ENCODE assay signal across 1 cellular context in the genomic region with DNA sequence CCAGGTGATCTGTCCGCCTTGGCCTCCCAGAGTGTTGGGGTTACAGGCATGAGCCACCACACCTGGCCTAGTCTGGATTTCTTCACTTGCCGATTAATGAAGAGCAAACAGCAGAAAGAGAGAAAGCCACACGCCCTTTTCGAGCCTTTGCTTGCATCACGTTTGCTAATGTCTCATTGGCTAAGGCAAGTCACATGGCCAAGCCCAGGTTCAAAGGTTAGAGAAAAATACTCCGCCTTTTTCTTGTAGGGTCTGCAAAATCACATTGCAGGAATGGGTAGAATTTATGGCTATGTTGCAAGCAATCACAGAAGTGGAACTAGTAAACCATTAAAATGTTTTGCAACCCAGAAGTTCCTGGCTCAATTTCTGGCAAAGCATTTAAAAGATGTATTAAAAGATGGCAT.
TF ChIP-seq lines count a peak whose summit lies in the region.

No MANE protein-coding gene starts in this region.

TF ChIP-seq in GM23338, 12 proteins besides CTCF, POLR2A, EP300 and RAD21 (continued from another document):
- TF ChIP-seq, protein P1, sequence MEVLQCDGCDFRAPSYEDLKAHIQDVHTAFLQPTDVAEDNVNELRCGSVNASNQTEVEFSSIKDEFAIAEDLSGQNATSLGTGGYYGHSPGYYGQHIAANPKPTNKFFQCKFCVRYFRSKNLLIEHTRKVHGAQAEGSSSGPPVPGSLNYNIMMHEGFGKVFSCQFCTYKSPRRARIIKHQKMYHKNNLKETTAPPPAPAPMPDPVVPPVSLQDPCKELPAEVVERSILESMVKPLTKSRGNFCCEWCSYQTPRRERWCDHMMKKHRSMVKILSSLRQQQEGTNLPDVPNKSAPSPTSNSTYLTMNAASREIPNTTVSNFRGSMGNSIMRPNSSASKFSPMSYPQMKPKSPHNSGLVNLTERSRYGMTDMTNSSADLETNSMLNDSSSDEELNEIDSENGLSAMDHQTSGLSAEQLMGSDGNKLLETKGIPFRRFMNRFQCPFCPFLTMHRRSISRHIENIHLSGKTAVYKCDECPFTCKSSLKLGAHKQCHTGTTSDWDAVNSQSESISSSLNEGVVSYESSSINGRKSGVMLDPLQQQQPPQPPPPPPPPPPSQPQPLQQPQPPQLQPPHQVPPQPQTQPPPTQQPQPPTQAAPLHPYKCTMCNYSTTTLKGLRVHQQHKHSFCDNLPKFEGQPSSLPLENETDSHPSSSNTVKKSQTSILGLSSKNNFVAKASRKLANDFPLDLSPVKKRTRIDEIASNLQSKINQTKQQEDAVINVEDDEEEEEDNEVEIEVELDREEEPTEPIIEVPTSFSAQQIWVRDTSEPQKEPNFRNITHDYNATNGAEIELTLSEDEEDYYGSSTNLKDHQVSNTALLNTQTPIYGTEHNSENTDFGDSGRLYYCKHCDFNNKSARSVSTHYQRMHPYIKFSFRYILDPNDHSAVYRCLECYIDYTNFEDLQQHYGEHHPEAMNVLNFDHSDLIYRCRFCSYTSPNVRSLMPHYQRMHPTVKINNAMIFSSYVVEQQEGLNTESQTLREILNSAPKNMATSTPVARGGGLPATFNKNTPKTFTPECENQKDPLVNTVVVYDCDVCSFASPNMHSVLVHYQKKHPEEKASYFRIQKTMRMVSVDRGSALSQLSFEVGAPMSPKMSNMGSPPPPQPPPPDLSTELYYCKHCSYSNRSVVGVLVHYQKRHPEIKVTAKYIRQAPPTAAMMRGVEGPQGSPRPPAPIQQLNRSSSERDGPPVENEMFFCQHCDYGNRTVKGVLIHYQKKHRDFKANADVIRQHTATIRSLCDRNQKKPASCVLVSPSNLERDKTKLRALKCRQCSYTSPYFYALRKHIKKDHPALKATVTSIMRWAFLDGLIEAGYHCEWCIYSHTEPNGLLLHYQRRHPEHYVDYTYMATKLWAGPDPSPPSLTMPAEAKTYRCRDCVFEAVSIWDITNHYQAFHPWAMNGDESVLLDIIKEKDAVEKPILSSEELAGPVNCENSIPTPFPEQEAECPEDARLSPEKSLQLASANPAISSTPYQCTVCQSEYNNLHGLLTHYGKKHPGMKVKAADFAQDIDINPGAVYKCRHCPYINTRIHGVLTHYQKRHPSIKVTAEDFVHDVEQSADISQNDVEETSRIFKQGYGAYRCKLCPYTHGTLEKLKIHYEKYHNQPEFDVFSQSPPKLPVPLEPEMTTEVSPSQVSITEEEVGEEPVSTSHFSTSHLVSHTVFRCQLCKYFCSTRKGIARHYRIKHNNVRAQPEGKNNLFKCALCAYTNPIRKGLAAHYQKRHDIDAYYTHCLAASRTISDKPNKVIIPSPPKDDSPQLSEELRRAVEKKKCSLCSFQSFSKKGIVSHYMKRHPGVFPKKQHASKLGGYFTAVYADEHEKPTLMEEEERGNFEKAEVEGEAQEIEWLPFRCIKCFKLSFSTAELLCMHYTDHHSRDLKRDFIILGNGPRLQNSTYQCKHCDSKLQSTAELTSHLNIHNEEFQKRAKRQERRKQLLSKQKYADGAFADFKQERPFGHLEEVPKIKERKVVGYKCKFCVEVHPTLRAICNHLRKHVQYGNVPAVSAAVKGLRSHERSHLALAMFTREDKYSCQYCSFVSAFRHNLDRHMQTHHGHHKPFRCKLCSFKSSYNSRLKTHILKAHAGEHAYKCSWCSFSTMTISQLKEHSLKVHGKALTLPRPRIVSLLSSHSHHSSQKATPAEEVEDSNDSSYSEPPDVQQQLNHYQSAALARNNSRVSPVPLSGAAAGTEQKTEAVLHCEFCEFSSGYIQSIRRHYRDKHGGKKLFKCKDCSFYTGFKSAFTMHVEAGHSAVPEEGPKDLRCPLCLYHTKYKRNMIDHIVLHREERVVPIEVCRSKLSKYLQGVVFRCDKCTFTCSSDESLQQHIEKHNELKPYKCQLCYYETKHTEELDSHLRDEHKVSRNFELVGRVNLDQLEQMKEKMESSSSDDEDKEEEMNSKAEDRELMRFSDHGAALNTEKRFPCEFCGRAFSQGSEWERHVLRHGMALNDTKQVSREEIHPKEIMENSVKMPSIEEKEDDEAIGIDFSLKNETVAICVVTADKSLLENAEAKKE (CRISPR knock-in tag; IDR thresholded peaks at IDR 0.05), result no peak
- TF ChIP-seq, protein P2, sequence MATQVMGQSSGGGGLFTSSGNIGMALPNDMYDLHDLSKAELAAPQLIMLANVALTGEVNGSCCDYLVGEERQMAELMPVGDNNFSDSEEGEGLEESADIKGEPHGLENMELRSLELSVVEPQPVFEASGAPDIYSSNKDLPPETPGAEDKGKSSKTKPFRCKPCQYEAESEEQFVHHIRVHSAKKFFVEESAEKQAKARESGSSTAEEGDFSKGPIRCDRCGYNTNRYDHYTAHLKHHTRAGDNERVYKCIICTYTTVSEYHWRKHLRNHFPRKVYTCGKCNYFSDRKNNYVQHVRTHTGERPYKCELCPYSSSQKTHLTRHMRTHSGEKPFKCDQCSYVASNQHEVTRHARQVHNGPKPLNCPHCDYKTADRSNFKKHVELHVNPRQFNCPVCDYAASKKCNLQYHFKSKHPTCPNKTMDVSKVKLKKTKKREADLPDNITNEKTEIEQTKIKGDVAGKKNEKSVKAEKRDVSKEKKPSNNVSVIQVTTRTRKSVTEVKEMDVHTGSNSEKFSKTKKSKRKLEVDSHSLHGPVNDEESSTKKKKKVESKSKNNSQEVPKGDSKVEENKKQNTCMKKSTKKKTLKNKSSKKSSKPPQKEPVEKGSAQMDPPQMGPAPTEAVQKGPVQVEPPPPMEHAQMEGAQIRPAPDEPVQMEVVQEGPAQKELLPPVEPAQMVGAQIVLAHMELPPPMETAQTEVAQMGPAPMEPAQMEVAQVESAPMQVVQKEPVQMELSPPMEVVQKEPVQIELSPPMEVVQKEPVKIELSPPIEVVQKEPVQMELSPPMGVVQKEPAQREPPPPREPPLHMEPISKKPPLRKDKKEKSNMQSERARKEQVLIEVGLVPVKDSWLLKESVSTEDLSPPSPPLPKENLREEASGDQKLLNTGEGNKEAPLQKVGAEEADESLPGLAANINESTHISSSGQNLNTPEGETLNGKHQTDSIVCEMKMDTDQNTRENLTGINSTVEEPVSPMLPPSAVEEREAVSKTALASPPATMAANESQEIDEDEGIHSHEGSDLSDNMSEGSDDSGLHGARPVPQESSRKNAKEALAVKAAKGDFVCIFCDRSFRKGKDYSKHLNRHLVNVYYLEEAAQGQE (IDR thresholded peaks at IDR 0.05; ENCODE audit: unreplicated experiment), result no peak
- TF ChIP-seq ZNF331 (CRISPR knock-in tag; IDR thresholded peaks at IDR 0.05; ENCODE audit: low read depth) (no peak), POLR2AphosphoS5 (IDR thresholded peaks at IDR 0.05; ENCODE audit: low read depth) (no peak), ZNF114 (CRISPR knock-in tag; IDR thresholded peaks at IDR 0.05) (no peak), EZH2phosphoT487 (IDR thresholded peaks at IDR 0.05; ENCODE audit: unreplicated experiment) (no peak), STAT1 (IDR thresholded peaks at IDR 0.05; ENCODE audit: unreplicated experiment) (no peak), EZH2 (IDR thresholded peaks at IDR 0.05; ENCODE audit: low read depth, unreplicated experiment) (no peak), NANOG (IDR thresholded peaks at IDR 0.05; ENCODE audit: borderline replicate concordance) (no peak)
- TF ChIP-seq, protein P3, sequence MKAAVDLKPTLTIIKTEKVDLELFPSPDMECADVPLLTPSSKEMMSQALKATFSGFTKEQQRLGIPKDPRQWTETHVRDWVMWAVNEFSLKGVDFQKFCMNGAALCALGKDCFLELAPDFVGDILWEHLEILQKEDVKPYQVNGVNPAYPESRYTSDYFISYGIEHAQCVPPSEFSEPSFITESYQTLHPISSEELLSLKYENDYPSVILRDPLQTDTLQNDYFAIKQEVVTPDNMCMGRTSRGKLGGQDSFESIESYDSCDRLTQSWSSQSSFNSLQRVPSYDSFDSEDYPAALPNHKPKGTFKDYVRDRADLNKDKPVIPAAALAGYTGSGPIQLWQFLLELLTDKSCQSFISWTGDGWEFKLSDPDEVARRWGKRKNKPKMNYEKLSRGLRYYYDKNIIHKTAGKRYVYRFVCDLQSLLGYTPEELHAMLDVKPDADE (IDR thresholded peaks at IDR 0.05), result no peak
